In the genomic region with DNA sequence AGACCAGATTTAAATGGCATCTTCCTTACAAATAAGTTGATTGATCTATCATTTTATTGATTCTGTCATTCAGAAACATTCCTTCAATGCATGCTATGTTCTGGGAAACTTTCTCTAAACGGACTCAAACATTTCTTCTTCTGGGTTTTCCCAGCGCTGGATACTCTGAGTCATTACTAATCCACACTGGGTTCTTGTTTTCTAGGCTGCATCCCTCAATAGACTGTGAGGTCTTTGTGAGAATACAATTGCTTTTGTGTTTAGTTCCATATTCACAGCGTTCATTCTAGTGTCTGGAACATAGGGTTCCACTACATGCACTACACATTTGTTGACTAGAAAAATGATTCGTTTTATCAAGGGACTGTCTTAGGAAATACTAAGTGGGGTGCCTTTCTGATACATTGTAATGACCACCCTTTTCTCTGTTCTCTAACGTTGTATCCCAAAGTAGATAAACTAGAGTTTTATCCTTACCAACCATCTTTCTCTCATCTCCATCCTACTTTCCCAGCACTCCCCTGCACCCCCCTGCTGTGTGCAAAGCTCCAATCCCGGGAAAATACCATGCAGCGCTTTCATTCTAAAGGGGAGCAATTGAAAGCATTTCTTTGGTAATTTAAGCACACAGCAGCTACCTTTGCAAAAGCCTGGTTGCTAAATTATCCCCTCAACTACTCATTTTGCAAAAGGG, we compare ENCODE assay signal across 1 cellular context.
TF ChIP-seq lines count a peak whose summit lies in the region.

No MANE protein-coding gene starts in this region.

TF ChIP-seq in GM23338, 12 proteins besides CTCF, POLR2A, EP300 and RAD21 (continued from another document):
- TF ChIP-seq, protein P1, sequence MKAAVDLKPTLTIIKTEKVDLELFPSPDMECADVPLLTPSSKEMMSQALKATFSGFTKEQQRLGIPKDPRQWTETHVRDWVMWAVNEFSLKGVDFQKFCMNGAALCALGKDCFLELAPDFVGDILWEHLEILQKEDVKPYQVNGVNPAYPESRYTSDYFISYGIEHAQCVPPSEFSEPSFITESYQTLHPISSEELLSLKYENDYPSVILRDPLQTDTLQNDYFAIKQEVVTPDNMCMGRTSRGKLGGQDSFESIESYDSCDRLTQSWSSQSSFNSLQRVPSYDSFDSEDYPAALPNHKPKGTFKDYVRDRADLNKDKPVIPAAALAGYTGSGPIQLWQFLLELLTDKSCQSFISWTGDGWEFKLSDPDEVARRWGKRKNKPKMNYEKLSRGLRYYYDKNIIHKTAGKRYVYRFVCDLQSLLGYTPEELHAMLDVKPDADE (IDR thresholded peaks at IDR 0.05) = no peak
